In genomic region chr14:64654072-64654899, GRCh38 we compare ENCODE assay signal across 9 cellular contexts. TPM values are rescaled to one million over a fixed set of nuclear protein-coding genes. Genes with fewer than 3 reads are reported as not detected.
DNase-seq lines count a peak whose midpoint lies in the region; ATAC-seq lines count a peak whose summit lies in the region.
"Had no signal": no experiment of that assay in that cellular context is flagged by ENCODE, and none has a peak within 500 bp of the region (broad histone marks: within the 10 kb centered on the region; RNA-seq: fewer than 3 reads in every experiment).

No MANE protein-coding gene starts in this region.

- no peak for ATAC-seq in GM21381 (IDR thresholded peaks at IDR 0.05; ENCODE audit: unreplicated experiment)

- peaks cover 2 to 5% (median 3%) of the 10 kb centered on the region in 3 donors for H3K27me3 Mint-ChIP-seq in immature natural killer cell (ENCODE audit: low read depth in 3 of 3)

- H3K27ac Mint-ChIP-seq in immature natural killer cell = peak overlapping the region in 1 of 6 donors; percentile 38

- H3K9me3 Mint-ChIP-seq in immature natural killer cell = no peaks in the 10 kb centered on the region

- no peak overlapping the region for H3K4me3 Mint-ChIP-seq in immature natural killer cell
- H3K4me3 Mint-ChIP-seq: neural crest cell had no signal

- DNase-seq in DMS153 (lab: John Stamatoyannopoulos, UW) (peak; percentile 4), DMS153 treated with DMSO at 0.1 percent for 48 hours (lab: John Stamatoyannopoulos, UW; ENCODE audit: unreplicated experiment) (no peak), SHP77 treated with DMSO at 0.1 percent for 48 hours (lab: John Stamatoyannopoulos, UW) (peak; percentile 45), fibroblast of peridontal ligament (ENCODE audit: extremely low read depth) (peak; percentile 93), smooth muscle cell of the brain vasculature (ENCODE audit: low read depth, low spot score) (peak; percentile 65), immature natural killer cell (no peak), NCI-H2171 (lab: John Stamatoyannopoulos, UW) (no peak)

- no peaks in the 10 kb centered on the region for H3K36me3 Mint-ChIP-seq in immature natural killer cell

- peaks cover 14 to 17% of the 10 kb centered on the region in 2 donors for H3K4me1 Mint-ChIP-seq in immature natural killer cell

RNA-seq across cellular contexts. Expression of gene PLEKHG3, which starts 49.9 kb away (rescaled TPM):
- polyA plus RNA-seq in immature natural killer cell = 100 to 1,000 TPM in 1 of 3 donors, 10 to 100 TPM in 2; 36.8 to 216 (median 71.4) TPM

Comparison
In these comparisons a context has a peak if more than half of its experiments do, and no peak if none do; other contexts are left out.
1. DNase-seq: peak in DMS153 (single experiment), SHP77 treated with DMSO at 0.1 percent for 48 hours (single experiment), fibroblast of peridontal ligament (single experiment) and smooth muscle cell of the brain vasculature (single experiment); none in DMS153 treated with DMSO at 0.1 percent for 48 hours (single experiment), immature natural killer cell (0 of 3) and NCI-H2171 (single experiment).